In the genomic region with DNA sequence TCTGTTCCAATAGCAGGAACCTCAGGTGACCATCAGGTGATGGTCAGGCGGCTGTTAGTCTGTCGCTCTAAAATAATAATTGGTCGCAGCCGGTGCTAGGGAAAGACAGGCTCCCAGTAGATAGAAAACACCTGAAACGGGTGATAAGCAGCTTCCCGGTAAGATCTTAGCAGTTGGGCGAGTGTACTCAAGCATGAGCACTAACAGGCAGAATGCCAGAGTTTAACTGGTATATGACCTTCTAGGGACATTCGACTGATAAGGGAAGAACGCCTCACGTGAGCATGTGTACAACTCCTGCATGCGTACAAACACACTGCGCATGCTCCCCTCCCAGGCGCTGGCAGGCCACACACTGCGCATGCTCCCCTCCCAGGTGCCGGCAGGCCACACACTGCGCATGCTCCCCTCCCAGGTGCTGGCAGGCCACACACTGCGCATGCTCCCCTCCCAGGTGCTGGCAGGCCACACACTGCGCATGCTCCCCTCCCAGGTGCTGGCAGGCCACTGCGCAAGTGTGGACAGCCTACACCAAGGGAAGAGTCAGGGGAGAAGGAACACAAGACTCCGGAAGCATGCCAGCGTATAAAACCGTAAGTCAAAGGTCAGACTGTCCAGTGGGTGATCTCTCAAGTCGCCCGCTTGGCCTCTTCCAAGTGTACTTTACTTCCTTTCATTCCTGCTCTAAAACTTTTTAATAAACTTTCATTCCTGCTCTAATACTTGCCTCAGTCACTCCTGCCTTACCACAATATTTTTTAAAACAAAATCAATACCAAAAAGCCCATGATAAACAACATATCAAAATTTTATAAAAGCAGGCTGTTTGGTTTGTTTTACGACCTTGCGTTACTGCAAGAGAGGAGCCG, we compare ENCODE assay signal across 1 cellular context.
TF ChIP-seq lines count a peak whose summit lies in the region.

No MANE protein-coding gene starts in this region.

TF ChIP-seq in K562, 482 proteins besides CTCF, POLR2A, EP300 and RAD21 (continued from another document and continues in another):
- TF ChIP-seq, protein P1, sequence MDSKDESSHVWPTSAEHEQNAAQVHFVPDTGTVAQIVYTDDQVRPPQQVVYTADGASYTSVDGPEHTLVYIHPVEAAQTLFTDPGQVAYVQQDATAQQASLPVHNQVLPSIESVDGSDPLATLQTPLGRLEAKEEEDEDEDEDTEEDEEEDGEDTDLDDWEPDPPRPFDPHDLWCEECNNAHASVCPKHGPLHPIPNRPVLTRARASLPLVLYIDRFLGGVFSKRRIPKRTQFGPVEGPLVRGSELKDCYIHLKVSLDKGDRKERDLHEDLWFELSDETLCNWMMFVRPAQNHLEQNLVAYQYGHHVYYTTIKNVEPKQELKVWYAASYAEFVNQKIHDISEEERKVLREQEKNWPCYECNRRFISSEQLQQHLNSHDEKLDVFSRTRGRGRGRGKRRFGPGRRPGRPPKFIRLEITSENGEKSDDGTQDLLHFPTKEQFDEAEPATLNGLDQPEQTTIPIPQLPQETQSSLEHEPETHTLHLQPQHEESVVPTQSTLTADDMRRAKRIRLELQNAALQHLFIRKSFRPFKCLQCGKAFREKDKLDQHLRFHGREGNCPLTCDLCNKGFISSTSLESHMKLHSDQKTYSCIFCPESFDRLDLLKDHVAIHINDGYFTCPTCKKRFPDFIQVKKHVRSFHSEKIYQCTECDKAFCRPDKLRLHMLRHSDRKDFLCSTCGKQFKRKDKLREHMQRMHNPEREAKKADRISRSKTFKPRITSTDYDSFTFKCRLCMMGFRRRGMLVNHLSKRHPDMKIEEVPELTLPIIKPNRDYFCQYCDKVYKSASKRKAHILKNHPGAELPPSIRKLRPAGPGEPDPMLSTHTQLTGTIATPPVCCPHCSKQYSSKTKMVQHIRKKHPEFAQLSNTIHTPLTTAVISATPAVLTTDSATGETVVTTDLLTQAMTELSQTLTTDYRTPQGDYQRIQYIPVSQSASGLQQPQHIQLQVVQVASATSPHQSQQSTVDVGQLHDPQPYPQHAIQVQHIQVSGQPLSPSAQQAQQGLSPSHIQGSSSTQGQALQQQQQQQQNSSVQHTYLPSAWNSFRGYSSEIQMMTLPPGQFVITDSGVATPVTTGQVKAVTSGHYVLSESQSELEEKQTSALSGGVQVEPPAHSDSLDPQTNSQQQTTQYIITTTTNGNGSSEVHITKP (IDR thresholded peaks at IDR 0.05; ENCODE audit: partially characterized antibody), result peak; percentile 84
- TF ChIP-seq FOXA1 (IDR thresholded peaks at IDR 0.05; ENCODE audit: borderline replicate concordance) (no peak), RBFOX2 (IDR thresholded peaks at IDR 0.05; ENCODE audit: low read depth, low read length) (peak; percentile 59), POLR2H (tag; IDR thresholded peaks at IDR 0.05; ENCODE audit: low read depth) (peak; percentile 87), E2F6 (IDR thresholded peaks at IDR 0.05; ENCODE audit: borderline replicate concordance in 1 of 2, extremely low read depth in 1 of 2, insufficient read depth in 1 of 2, insufficient read length in 1 of 2, low read depth in 1 of 2, low read length in 1 of 2, poor library complexity in 1 of 2, severe bottlenecking in 1 of 2) (peak; percentile 27 to 40), NR2C1 (IDR thresholded peaks at IDR 0.05) (peak; percentile 88), NR2C1 (tag; IDR thresholded peaks at IDR 0.05) (peak; percentile 90), FOXJ2 (tag; IDR thresholded peaks at IDR 0.05) (peak; percentile 59; the same call in 1 of the 2 replicates), EGR1 (conservative IDR thresholded peaks at IDR 0.05) (no peak), PHF20 (IDR thresholded peaks at IDR 0.05; ENCODE audit: partially characterized antibody) (no peak), ZKSCAN1 (IDR thresholded peaks at IDR 0.05; ENCODE audit: low read depth, low read length) (peak; percentile 57; the same call in 1 of the 2 replicates), SUPT5H (IDR thresholded peaks at IDR 0.05) (peak; percentile 83), E2F5 (CRISPR knock-in tag; IDR thresholded peaks at IDR 0.05) (no peak), LEF1 (IDR thresholded peaks at IDR 0.05) (peak; percentile 68; the same call in 1 of the 2 replicates), ARID4B (CRISPR knock-in tag; IDR thresholded peaks at IDR 0.05) (no peak), CTBP1 (IDR thresholded peaks at IDR 0.05; ENCODE audit: borderline replicate concordance) (peak; percentile 66), NFIX (CRISPR knock-in tag; IDR thresholded peaks at IDR 0.05; ENCODE audit: low read depth) (no peak), ZNF717 (CRISPR knock-in tag; IDR thresholded peaks at IDR 0.05) (no peak), RCOR1 (IDR thresholded peaks at IDR 0.05; ENCODE audit: borderline replicate concordance in 1 of 2, low read depth in 2 of 2, low read length in 2 of 2) (peak in 1 of 2 experiments; percentile 40; a peak in 1 of 4 replicates), NCOA1 (IDR thresholded peaks at IDR 0.05; ENCODE audit: low read depth) (0 out of 2 replicates have a peak, but pooled peaks have one; percentile 23), BHLHE40 (IDR thresholded peaks at IDR 0.05; ENCODE audit: low read length) (peak; percentile 98), MTA1 (IDR thresholded peaks at IDR 0.05; ENCODE audit: borderline replicate concordance) (0 out of 2 replicates have a peak, but pooled peaks have one; percentile 36), HMBOX1 (IDR thresholded peaks at IDR 0.05) (no peak), HOXB6 (CRISPR knock-in tag; IDR thresholded peaks at IDR 0.05; ENCODE audit: borderline replicate concordance) (no peak), NRF1 (conservative IDR thresholded peaks at IDR 0.05 in 1 of 2, IDR thresholded peaks at IDR 0.05 in 1 of 2) (peak; percentile 99 to 100), SOX6 (IDR thresholded peaks at IDR 0.05) (peak; percentile 59; the same call in 1 of the 2 replicates), HDGF (IDR thresholded peaks at IDR 0.05) (no peak), NFE2 (IDR thresholded peaks at IDR 0.05; ENCODE audit: low read depth) (peak; percentile 41; the same call in 1 of the 2 replicates), ZC3H4 (CRISPR knock-in tag; IDR thresholded peaks at IDR 0.05; ENCODE audit: borderline replicate concordance) (no peak), ZNF589 (CRISPR knock-in tag; IDR thresholded peaks at IDR 0.05; ENCODE audit: low read depth) (peak; percentile 58; the same call in 1 of the 2 replicates), SMARCE1 (IDR thresholded peaks at IDR 0.05) (peak; percentile 46; the same call in 1 of the 2 replicates)
- TF ChIP-seq, protein P2, sequence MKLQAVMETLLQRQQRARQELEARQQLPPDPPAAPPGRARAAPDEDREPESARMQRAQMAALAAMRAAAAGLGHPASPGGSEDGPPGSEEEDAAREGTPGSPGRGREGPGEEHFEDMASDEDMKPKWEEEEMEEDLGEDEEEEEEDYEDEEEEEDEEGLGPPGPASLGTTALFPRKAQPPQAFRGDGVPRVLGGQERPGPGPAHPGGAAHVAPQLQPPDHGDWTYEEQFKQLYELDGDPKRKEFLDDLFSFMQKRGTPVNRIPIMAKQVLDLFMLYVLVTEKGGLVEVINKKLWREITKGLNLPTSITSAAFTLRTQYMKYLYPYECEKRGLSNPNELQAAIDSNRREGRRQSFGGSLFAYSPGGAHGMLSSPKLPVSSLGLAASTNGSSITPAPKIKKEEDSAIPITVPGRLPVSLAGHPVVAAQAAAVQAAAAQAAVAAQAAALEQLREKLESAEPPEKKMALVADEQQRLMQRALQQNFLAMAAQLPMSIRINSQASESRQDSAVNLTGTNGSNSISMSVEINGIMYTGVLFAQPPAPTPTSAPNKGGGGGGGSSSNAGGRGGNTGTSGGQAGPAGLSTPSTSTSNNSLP (IDR thresholded peaks at IDR 0.05; ENCODE audit: borderline replicate concordance, low read depth, low read length), result no peak
- TF ChIP-seq, protein P3, sequence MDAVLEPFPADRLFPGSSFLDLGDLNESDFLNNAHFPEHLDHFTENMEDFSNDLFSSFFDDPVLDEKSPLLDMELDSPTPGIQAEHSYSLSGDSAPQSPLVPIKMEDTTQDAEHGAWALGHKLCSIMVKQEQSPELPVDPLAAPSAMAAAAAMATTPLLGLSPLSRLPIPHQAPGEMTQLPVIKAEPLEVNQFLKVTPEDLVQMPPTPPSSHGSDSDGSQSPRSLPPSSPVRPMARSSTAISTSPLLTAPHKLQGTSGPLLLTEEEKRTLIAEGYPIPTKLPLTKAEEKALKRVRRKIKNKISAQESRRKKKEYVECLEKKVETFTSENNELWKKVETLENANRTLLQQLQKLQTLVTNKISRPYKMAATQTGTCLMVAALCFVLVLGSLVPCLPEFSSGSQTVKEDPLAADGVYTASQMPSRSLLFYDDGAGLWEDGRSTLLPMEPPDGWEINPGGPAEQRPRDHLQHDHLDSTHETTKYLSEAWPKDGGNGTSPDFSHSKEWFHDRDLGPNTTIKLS (IDR thresholded peaks at IDR 0.05; ENCODE audit: borderline replicate concordance, low read depth), result peak; percentile 80; the same call in 1 of the 2 replicates
- TF ChIP-seq, protein P4, sequence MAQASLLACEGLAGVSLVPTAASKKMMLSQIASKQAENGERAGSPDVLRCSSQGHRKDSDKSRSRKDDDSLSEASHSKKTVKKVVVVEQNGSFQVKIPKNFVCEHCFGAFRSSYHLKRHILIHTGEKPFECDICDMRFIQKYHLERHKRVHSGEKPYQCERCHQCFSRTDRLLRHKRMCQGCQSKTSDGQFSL (CRISPR knock-in tag; IDR thresholded peaks at IDR 0.05), result no peak
- TF ChIP-seq, protein P4 (tag; IDR thresholded peaks at IDR 0.05), result no peak
- TF ChIP-seq, protein P5, sequence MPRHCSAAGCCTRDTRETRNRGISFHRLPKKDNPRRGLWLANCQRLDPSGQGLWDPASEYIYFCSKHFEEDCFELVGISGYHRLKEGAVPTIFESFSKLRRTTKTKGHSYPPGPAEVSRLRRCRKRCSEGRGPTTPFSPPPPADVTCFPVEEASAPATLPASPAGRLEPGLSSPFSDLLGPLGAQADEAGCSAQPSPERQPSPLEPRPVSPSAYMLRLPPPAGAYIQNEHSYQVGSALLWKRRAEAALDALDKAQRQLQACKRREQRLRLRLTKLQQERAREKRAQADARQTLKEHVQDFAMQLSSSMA (CRISPR knock-in tag; IDR thresholded peaks at IDR 0.05), result no peak
